ENCODE assay signal across 1 cellular context in genomic region chr11:57567512-57568329, GRCh38.
TF ChIP-seq lines count a peak whose summit lies in the region.

Gene UBE2L6, minus strand, starts transcription at chr11:57567672. Its CDS starts 61 bp downstream, at chr11:57567611.

TF ChIP-seq in H1, 55 proteins besides CTCF, POLR2A, EP300 and RAD21 (continued from another document):
- no peak for TF ChIP-seq CHD7 (IDR thresholded peaks at IDR 0.05; ENCODE audit: insufficient replicate concordance, low read length)
- TF ChIP-seq ATF2 (IDR thresholded peaks at IDR 0.05; ENCODE audit: low read length): no peak
- TF ChIP-seq CEBPB (IDR thresholded peaks at IDR 0.05; ENCODE audit: low read depth, low read length): no peak
- peak; percentile 52; the same call in 1 of the 2 replicates for TF ChIP-seq RBBP5 (IDR thresholded peaks at IDR 0.05; ENCODE audit: borderline replicate concordance, low read depth, low read length)
- peak; percentile 88 for TF ChIP-seq KDM4A (IDR thresholded peaks at IDR 0.05; ENCODE audit: low read depth, low read length, severe bottlenecking)
- TF ChIP-seq TAF7 (optimal IDR thresholded peaks at IDR 0.05; ENCODE audit: borderline replicate concordance, low read depth, low read length): no peak
- peak; percentile 42; the same call in 1 of the 2 replicates for TF ChIP-seq TBP (IDR thresholded peaks at IDR 0.05; ENCODE audit: low read depth, low read length)
- TF ChIP-seq EZH2 (IDR thresholded peaks at IDR 0.05; ENCODE audit: low read depth, low read length, severe bottlenecking): no peak
- 0 out of 2 replicates have a peak, but pooled peaks have one; percentile 0 for TF ChIP-seq TEAD4 (IDR thresholded peaks at IDR 0.05; ENCODE audit: low read depth, low read length)
- no peak for TF ChIP-seq SAP30 (IDR thresholded peaks at IDR 0.05; ENCODE audit: insufficient read depth, insufficient replicate concordance, low read length)
- no peak for TF ChIP-seq NRF1 (IDR thresholded peaks at IDR 0.05; ENCODE audit: low read depth, low read length)
- TF ChIP-seq POU5F1 (IDR thresholded peaks at IDR 0.05; ENCODE audit: low read depth, low read length): no peak
- TF ChIP-seq FOSL1 (IDR thresholded peaks at IDR 0.05; ENCODE audit: insufficient read depth, low read depth, low read length): no peak
- TF ChIP-seq BACH1 (IDR thresholded peaks at IDR 0.05; ENCODE audit: low read length): no peak; the same call in 1 of the 2 replicates
- TF ChIP-seq CTBP2 (IDR thresholded peaks at IDR 0.05; ENCODE audit: borderline replicate concordance, insufficient read depth, insufficient read length, low read length): no peak
- peak; percentile 72; the same call in 1 of the 2 replicates for TF ChIP-seq MAX (IDR thresholded peaks at IDR 0.05)
- TF ChIP-seq ASH2L (IDR thresholded peaks at IDR 0.05; ENCODE audit: low read length): peak; percentile 87
- TF ChIP-seq PHF8 (conservative IDR thresholded peaks at IDR 0.05; ENCODE audit: low read depth, low read length): peak; percentile 76
- peak; percentile 68 to 82; a peak in 2 of 4 replicates for TF ChIP-seq SIN3A (conservative IDR thresholded peaks at IDR 0.05 in 1 of 2, IDR thresholded peaks at IDR 0.05 in 1 of 2; ENCODE audit: low read depth in 1 of 2, low read length in 2 of 2)
- TF ChIP-seq POLR2AphosphoS5 (IDR thresholded peaks at IDR 0.05; ENCODE audit: low read depth, low read length): peak; percentile 72; the same call in 1 of the 2 replicates
- 0 out of 2 replicates have a peak, but pooled peaks have one; percentile 22 for TF ChIP-seq EGR1 (IDR thresholded peaks at IDR 0.05; ENCODE audit: borderline replicate concordance, low read depth, low read length)
- TF ChIP-seq BCL11A (IDR thresholded peaks at IDR 0.05; ENCODE audit: low read depth in 2 of 2, low read length in 2 of 2): no peak
- no peak for TF ChIP-seq ATF3 (IDR thresholded peaks at IDR 0.05; ENCODE audit: insufficient read depth, low read depth, low read length)
